Comparison of ENCODE assay signal across 8 cellular contexts in the genomic region with DNA sequence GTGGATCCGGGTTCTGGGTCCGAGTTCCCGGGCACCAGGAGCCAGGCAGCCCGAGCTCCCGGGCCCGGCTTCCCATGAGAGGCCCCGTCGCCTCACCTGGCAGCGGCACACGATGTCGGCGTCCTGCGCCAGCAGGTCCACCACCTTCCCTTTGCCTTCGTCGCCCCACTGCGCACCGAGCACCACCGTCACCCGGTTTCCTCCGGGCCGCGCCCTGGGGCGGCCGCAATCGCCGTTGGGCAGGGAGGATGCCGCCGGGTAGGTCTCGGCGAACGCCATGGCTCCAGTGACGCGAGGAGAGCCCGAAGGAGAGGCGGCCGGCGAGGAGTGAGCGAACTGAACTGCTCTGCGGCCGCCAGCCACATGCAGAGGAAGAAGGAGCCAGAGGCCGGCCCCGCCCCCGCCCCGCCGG. TPM values are rescaled to one million over a fixed set of nuclear protein-coding genes. Genes with fewer than 3 reads are reported as not detected.
DNase-seq lines count a peak whose midpoint lies in the region; ATAC-seq and TF ChIP-seq lines count a peak whose summit lies in the region.

A gene (minus strand): TSS at position 371 of the 412 bp plus-strand sequence. CDS start 92 bp downstream, at position 279.

- no peak for ATAC-seq in HG03460 (IDR thresholded peaks at IDR 0.05; ENCODE audit: unreplicated experiment)
- ATAC-seq in HG02970 (IDR thresholded peaks at IDR 0.05; ENCODE audit: low FRiP score, unreplicated experiment) = no peak

- H3K9ac ChIP-seq in SK-N-MC (ENCODE audit: insufficient read length) (peak within 1 kb of the TSS; percentile 90), rectal smooth muscle tissue (ENCODE audit: low read length) (peak within 1 kb of the TSS; percentile 84)

- H3K27ac ChIP-seq in SK-N-MC (peak within 1 kb of the TSS; percentile 64), rectal smooth muscle tissue (ENCODE audit: low read depth, low read length) (peak within 1 kb of the TSS; percentile 93)

- H3K4me3 ChIP-seq in SK-N-MC (peak within 1 kb of the TSS; percentile 96), fibroblast of pulmonary artery (replicated peaks; ENCODE audit: low read depth, low read length) (peak within 1 kb of the TSS; percentile 84), rectal smooth muscle tissue (ENCODE audit: low read length) (peak within 1 kb of the TSS; percentile 95)

- TF ChIP-seq CTCF in fibroblast of pulmonary artery (IDR thresholded peaks at IDR 0.05; ENCODE audit: low read length, missing control alignments) = no peak

- H3K4me1 ChIP-seq in rectal smooth muscle tissue (ENCODE audit: control insufficient read depth, insufficient read depth, low read length) = peaks cover 27% of the 10 kb centered on the region

- DNase-seq in T-helper 2 cell (no peak), SK-N-MC (ENCODE audit: low read depth, low spot score) (no peak), fibroblast of pulmonary artery (ENCODE audit: low read depth) (no peak), NCI-H446 treated with DMSO at 0.1 percent for 48 hours (lab: John Stamatoyannopoulos, UW) (no peak)

- peaks cover 13% of the 10 kb centered on the region for H3K36me3 ChIP-seq in SK-N-MC (ENCODE audit: insufficient read depth, low read length)
- no peaks in the 10 kb centered on the region for H3K36me3 ChIP-seq in rectal smooth muscle tissue (ENCODE audit: control insufficient read depth, insufficient read depth, low read length)

- H3K9me3 ChIP-seq in SK-N-MC (ENCODE audit: low read depth, low read length) = no peaks in the 10 kb centered on the region

- intact Hi-C loops in T-helper 2 cell treated with Interferon-gamma antibody and Interleukin-4, amounts not matched to agents 100 ng/mL and 5 ng/mL, for 36 hours (cut with micrococcal nuclease) = loop anchor here (5.0 to 10.0 kb wide), 2 partner anchors 854 to 1037 kb away; no protein-coding TSS in a partner anchor

- no peaks in the 10 kb centered on the region for H3K27me3 ChIP-seq in rectal smooth muscle tissue (ENCODE audit: control insufficient read depth, insufficient read depth, low read length)

RNA-seq across cellular contexts. Expression of the gene that starts here (rescaled TPM):
- total RNA-seq in T-helper 2 cell treated with Interferon-gamma antibody and Interleukin-4, amounts not matched to agents 100 ng/mL and 5 ng/mL, for 36 hours = 53.3 and 62.3 TPM in 2 replicates
